In genomic region chr2:199742884-199743283, GRCh38 we compare ENCODE assay signal across 20 cellular contexts.
"Had no signal": no experiment of that assay in that cellular context is flagged by ENCODE, and none has a peak within 500 bp of the region (broad histone marks: within the 10 kb centered on the region; RNA-seq: fewer than 3 reads in every experiment).

No MANE protein-coding gene starts in this region.

- H3K27me3 ChIP-seq: Peyer's patch had no signal

- H3K36me3 ChIP-seq: Peyer's patch had no signal

- H3K9ac ChIP-seq: KMS-11 had no signal

- FAIRE-seq: bronchial epithelial cell had no signal

- DNase-seq: activated B cell treated with CpG ODN at 0.5 μM for 24 hours; activated CD4-positive, alpha-beta T cell treated with anti-CD3 and anti-CD28 coated beads for 1 hour; activated CD4-positive, alpha-beta T cell treated with anti-CD3 and anti-CD28 coated beads, Interleukin-2, amount 10 ng/mL, durations not matched to agents 24 days and 14 days; activated CD4-positive, alpha-beta T cell treated with anti-CD3 and anti-CD28 coated beads, Interleukin-2, amount 50 U/mL, for 48 hours; activated CD8-positive, alpha-beta memory T cell treated with anti-CD3 and anti-CD28 coated beads, Interleukin-2, amount 10 ng/mL, durations not matched to agents 7 days and 5 days; activated effector memory CD4-positive, alpha-beta T cell treated with Interleukin-2 at 50 U/mL for 16 hours; activated naive CD4-positive, alpha-beta T cell; activated T-cell treated with anti-CD3 and anti-CD28 coated beads, Interleukin-2, amount 50 U/mL, for 24 hours; aorta; central memory CD4-positive, alpha-beta T cell; MV-4-11; NCI-H1092 treated with DMSO at 0.1 percent for 48 hours; NCI-H1417 treated with DMSO at 0.1 percent for 48 hours; NCI-H187; NCI-H2081; Peyer's patch; Right ventricle myocardium superior had no signal

- H3K9me3 ChIP-seq: Peyer's patch had no signal

- H3K4me2 ChIP-seq: KMS-11 had no signal

- H3K4me3 ChIP-seq: Peyer's patch had no signal

- H3K27ac ChIP-seq: KMS-11, Peyer's patch, RWPE1 had no signal
